In the genomic region with DNA sequence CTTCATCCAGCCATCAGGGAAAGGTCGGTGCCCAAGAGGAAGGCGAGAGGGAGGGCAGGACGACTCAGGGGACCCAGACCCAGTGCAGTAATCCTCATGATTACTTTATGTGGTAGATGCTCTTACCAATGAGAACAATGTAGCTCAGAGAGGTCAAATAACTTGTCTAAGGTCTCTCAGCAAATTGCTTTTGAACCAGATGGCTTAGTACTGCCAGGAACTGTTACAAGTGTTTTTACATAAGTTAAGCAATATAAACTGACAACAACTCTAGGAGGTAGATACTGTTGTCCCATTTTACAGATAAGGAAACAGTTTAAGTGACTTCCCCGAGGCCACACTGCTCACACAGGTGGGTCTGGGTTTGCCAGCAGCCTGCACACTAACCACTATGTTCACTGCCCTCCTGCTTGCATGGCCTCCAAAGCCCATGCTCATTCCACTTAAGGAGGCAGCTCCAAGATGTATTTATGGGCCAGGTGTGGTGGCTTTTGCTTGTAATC, we compare ENCODE assay signal across 28 cellular contexts.
"Had no signal": no experiment of that assay in that cellular context is flagged by ENCODE, and none has a peak within 500 bp of the region (broad histone marks: within the 10 kb centered on the region; RNA-seq: fewer than 3 reads in every experiment).

No MANE protein-coding gene starts in this region.

- H3K9me3 ChIP-seq: adrenal gland, esophagus squamous epithelium, heart right ventricle, pancreas, prostate gland, upper lobe of right lung had no signal

- H3K4me3 ChIP-seq: adrenal gland, esophagus squamous epithelium, heart right ventricle, pancreas, prostate gland, skin epidermis, upper lobe of right lung had no signal

- H3K27ac ChIP-seq: adrenal gland, esophagus squamous epithelium, heart right ventricle, pancreas, prostate gland, upper lobe of right lung, WERI-Rb-1 had no signal

- H3K36me3 Mint-ChIP-seq: activated naive CD8-positive, alpha-beta T cell treated with anti-CD3 and anti-CD28 coated beads for 36 hours; naive thymus-derived CD4-positive, alpha-beta T cell had no signal

- H3K4me3 Mint-ChIP-seq: activated naive CD4-positive, alpha-beta T cell treated with anti-CD3 and anti-CD28 coated beads for 36 hours; activated naive CD8-positive, alpha-beta T cell treated with anti-CD3 and anti-CD28 coated beads for 36 hours; activated T-helper 1 cell treated with anti-CD3 and anti-CD28 coated beads, Interleukin-12 subunit alpha, Interleukin-12 subunit beta, Interleukin-2, Interleukin-4 antibody, amounts not matched to agents 30 ng/mL and 10 ng/mL and 1 ng/mL, durations not matched to agents 14 hours and 24 hours and 36 hours; dendritic cell treated with granulocyte-macrophage colony-stimulating factor and Interleukin-4, amounts not matched to agents 40 ng/mL and 50 ng/mL, for 4 days; naive thymus-derived CD4-positive, alpha-beta T cell; T-helper 17 cell had no signal

- H3K9me3 Mint-ChIP-seq: activated naive CD4-positive, alpha-beta T cell treated with anti-CD3 and anti-CD28 coated beads for 36 hours; activated naive CD8-positive, alpha-beta T cell treated with anti-CD3 and anti-CD28 coated beads for 36 hours; activated T-helper 1 cell treated with anti-CD3 and anti-CD28 coated beads, Interleukin-12 subunit alpha, Interleukin-12 subunit beta, Interleukin-2, Interleukin-4 antibody, amounts not matched to agents 30 ng/mL and 10 ng/mL and 1 ng/mL, durations not matched to agents 14 hours and 24 hours and 36 hours; dendritic cell treated with granulocyte-macrophage colony-stimulating factor and Interleukin-4, amounts not matched to agents 40 ng/mL and 50 ng/mL, for 4 days had no signal

- H3K27ac Mint-ChIP-seq: activated naive CD4-positive, alpha-beta T cell treated with anti-CD3 and anti-CD28 coated beads for 36 hours; activated naive CD8-positive, alpha-beta T cell treated with anti-CD3 and anti-CD28 coated beads for 36 hours; activated T-helper 1 cell treated with anti-CD3 and anti-CD28 coated beads, Interleukin-12 subunit alpha, Interleukin-12 subunit beta, Interleukin-2, Interleukin-4 antibody, amounts not matched to agents 30 ng/mL and 10 ng/mL and 1 ng/mL, durations not matched to agents 14 hours and 24 hours and 36 hours; dendritic cell treated with granulocyte-macrophage colony-stimulating factor and Interleukin-4, amounts not matched to agents 40 ng/mL and 50 ng/mL, for 4 days; naive thymus-derived CD4-positive, alpha-beta T cell; T-helper 17 cell had no signal

- H3K27me3 ChIP-seq: adrenal gland, heart right ventricle, pancreas, upper lobe of right lung had no signal

- H3K36me3 ChIP-seq: adrenal gland, esophagus squamous epithelium, heart right ventricle, pancreas, prostate gland, upper lobe of right lung, WERI-Rb-1 had no signal

- DNase-seq: activated CD4-positive, alpha-beta T cell treated with anti-CD3 and anti-CD28 coated beads for 48 hours; activated CD4-positive, alpha-beta T cell treated with anti-CD3 and anti-CD28 coated beads, Interleukin-2, amount 50 U/mL, for 48 hours; activated CD8-positive, alpha-beta memory T cell treated with anti-CD3 and anti-CD28 coated beads for 24 hours; activated effector memory CD4-positive, alpha-beta T cell treated with anti-CD3 and anti-CD28 coated beads, Interleukin-2, amount 50 U/mL, for 16 hours; activated naive CD4-positive, alpha-beta T cell treated with anti-CD3 and anti-CD28 coated beads for 36 hours; activated naive CD8-positive, alpha-beta T cell treated with anti-CD3 and anti-CD28 coated beads for 36 hours; activated T-cell treated with anti-CD3 and anti-CD28 coated beads, Interleukin-2, amount 50 U/mL, for 1 hour; adrenal gland; effector CD4-positive, alpha-beta T cell; esophagus squamous epithelium; foreskin melanocyte; heart right ventricle; left ventricle myocardium superior; midbrain; naive thymus-derived CD4-positive, alpha-beta T cell; pancreas; retina; stimulated activated CD4-positive, alpha-beta T cell treated with anti-CD3 and anti-CD28 coated beads, Interleukin-12 subunit alpha, Interleukin-12 subunit beta, amount 100 ng/mL, for 4 hours; stimulated activated CD4-positive, alpha-beta T cell treated with anti-CD3 and anti-CD28 coated beads, Interleukin-4, amount 100 ng/mL, for 1 hour; stimulated activated naive CD8-positive, alpha-beta T cell treated with anti-CD3 and anti-CD28 coated beads, Interleukin-15, Interleukin-2, amounts not matched to agents 100 U/mL and 50 U/mL, for 24 hours; T-helper 17 cell; T1000; upper lobe of right lung; WERI-Rb-1 had no signal

- H3K4me1 ChIP-seq: esophagus squamous epithelium, pancreas, prostate gland, upper lobe of right lung had no signal

- H3K4me1 Mint-ChIP-seq: activated naive CD8-positive, alpha-beta T cell treated with anti-CD3 and anti-CD28 coated beads for 36 hours had no signal
